In the genomic region with DNA sequence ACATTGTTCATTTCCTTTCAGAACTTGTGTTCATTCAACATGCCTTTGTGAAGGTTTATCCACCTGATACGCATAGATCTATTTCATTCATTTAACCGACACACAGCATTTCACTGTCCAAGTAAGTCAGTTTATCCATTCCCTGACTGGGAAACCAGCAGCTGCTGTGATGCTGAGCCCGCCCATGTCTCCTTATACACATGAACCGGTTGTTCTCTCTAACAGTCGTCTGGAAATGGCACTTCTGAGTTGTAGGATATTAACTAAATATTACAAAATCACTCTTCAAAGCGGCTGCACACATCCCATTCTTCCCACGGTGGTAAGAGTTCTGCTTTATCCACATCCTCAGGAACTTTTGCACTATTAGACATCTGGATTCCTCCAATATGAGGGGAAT, we compare ENCODE assay signal across 30 cellular contexts.
"Had no signal": no experiment of that assay in that cellular context is flagged by ENCODE, and none has a peak within 500 bp of the region (broad histone marks: within the 10 kb centered on the region; RNA-seq: fewer than 3 reads in every experiment).

No MANE protein-coding gene starts in this region.

- H3K4me3 Mint-ChIP-seq: activated CD4-positive, alpha-beta memory T cell treated with anti-CD3 and anti-CD28 coated beads, Interleukin-2, amount 10 ng/mL, durations not matched to agents 7 days and 5 days; activated CD4-positive, alpha-beta T cell treated with anti-CD3 and anti-CD28 coated beads, Interleukin-2, amount 10 ng/mL, durations not matched to agents 7 days and 5 days; activated naive CD4-positive, alpha-beta T cell treated with anti-CD3 and anti-CD28 coated beads for 36 hours; activated naive CD4-positive, alpha-beta T cell treated with anti-CD3 and anti-CD28 coated beads, Interleukin-2, amount 50 U/mL, for 24 hours; activated naive CD8-positive, alpha-beta T cell treated with anti-CD3 and anti-CD28 coated beads, Interleukin-2, amount 10 ng/mL, durations not matched to agents 7 days and 5 days; activated T-helper 1 cell treated with anti-CD3 and anti-CD28 coated beads, Interleukin-12 subunit alpha, Interleukin-12 subunit beta, Interleukin-2, Interleukin-4 antibody, amounts not matched to agents 30 ng/mL and 10 ng/mL and 1 ng/mL, durations not matched to agents 14 hours and 24 hours and 36 hours; dendritic cell treated with granulocyte-macrophage colony-stimulating factor and Interleukin-4, amounts not matched to agents 40 ng/mL and 50 ng/mL, for 4 days; endodermal cell; WTC11 had no signal

- H3K4me1 ChIP-seq: colonic mucosa, foreskin keratinocyte, gastrocnemius medialis, heart left ventricle had no signal

- H3K4me3 ChIP-seq: colonic mucosa, dorsolateral prefrontal cortex, gastrocnemius medialis, heart left ventricle had no signal

- H3K27ac Mint-ChIP-seq: activated CD4-positive, alpha-beta memory T cell treated with anti-CD3 and anti-CD28 coated beads, Interleukin-2, amount 10 ng/mL, durations not matched to agents 7 days and 5 days; activated CD4-positive, alpha-beta T cell treated with anti-CD3 and anti-CD28 coated beads, Interleukin-2, amount 10 ng/mL, durations not matched to agents 7 days and 5 days; activated naive CD4-positive, alpha-beta T cell treated with anti-CD3 and anti-CD28 coated beads for 36 hours; activated naive CD4-positive, alpha-beta T cell treated with anti-CD3 and anti-CD28 coated beads, Interleukin-2, amount 50 U/mL, for 24 hours; activated naive CD8-positive, alpha-beta T cell treated with anti-CD3 and anti-CD28 coated beads, Interleukin-2, amount 10 ng/mL, durations not matched to agents 7 days and 5 days; activated T-helper 1 cell treated with anti-CD3 and anti-CD28 coated beads, Interleukin-12 subunit alpha, Interleukin-12 subunit beta, Interleukin-2, Interleukin-4 antibody, amounts not matched to agents 30 ng/mL and 10 ng/mL and 1 ng/mL, durations not matched to agents 14 hours and 24 hours and 36 hours; activated T-helper 2 cell treated with anti-CD3 and anti-CD28 coated beads, Interferon-gamma antibody, Interleukin-2, Interleukin-4, amounts not matched to agents 10 μg/mL and 5 μg/mL and 100 μg/mL, durations not matched to agents 14 hours and 24 hours and 36 hours; dendritic cell treated with granulocyte-macrophage colony-stimulating factor and Interleukin-4, amounts not matched to agents 40 ng/mL and 50 ng/mL, for 4 days; endodermal cell; WTC11 had no signal

- H3K4me1 Mint-ChIP-seq: endodermal cell, WTC11 had no signal

- H3K9me3 Mint-ChIP-seq: activated CD4-positive, alpha-beta memory T cell treated with anti-CD3 and anti-CD28 coated beads, Interleukin-2, amount 10 ng/mL, durations not matched to agents 7 days and 5 days; activated CD4-positive, alpha-beta T cell treated with anti-CD3 and anti-CD28 coated beads, Interleukin-2, amount 10 ng/mL, durations not matched to agents 7 days and 5 days; activated naive CD4-positive, alpha-beta T cell treated with anti-CD3 and anti-CD28 coated beads for 36 hours; activated naive CD4-positive, alpha-beta T cell treated with anti-CD3 and anti-CD28 coated beads, Interleukin-2, amount 50 U/mL, for 24 hours; activated naive CD8-positive, alpha-beta T cell treated with anti-CD3 and anti-CD28 coated beads, Interleukin-2, amount 10 ng/mL, durations not matched to agents 7 days and 5 days; activated T-helper 1 cell treated with anti-CD3 and anti-CD28 coated beads, Interleukin-12 subunit alpha, Interleukin-12 subunit beta, Interleukin-2, Interleukin-4 antibody, amounts not matched to agents 30 ng/mL and 10 ng/mL and 1 ng/mL, durations not matched to agents 14 hours and 24 hours and 36 hours; activated T-helper 2 cell treated with anti-CD3 and anti-CD28 coated beads, Interferon-gamma antibody, Interleukin-2, Interleukin-4, amounts not matched to agents 10 μg/mL and 5 μg/mL and 100 μg/mL, durations not matched to agents 14 hours and 24 hours and 36 hours; dendritic cell treated with granulocyte-macrophage colony-stimulating factor and Interleukin-4, amounts not matched to agents 40 ng/mL and 50 ng/mL, for 4 days; endodermal cell; WTC11 had no signal

- H3K27me3 ChIP-seq: colonic mucosa, dorsolateral prefrontal cortex, foreskin keratinocyte, gastrocnemius medialis, heart left ventricle had no signal

- DNase-seq: activated CD4-positive, alpha-beta memory T cell treated with anti-CD3 and anti-CD28 coated beads, Interleukin-2, amount 10 ng/mL, durations not matched to agents 7 days and 5 days; activated CD4-positive, alpha-beta T cell treated with anti-CD3 and anti-CD28 coated beads for 1 hour; activated CD4-positive, alpha-beta T cell treated with anti-CD3 and anti-CD28 coated beads for 4 hours; activated CD4-positive, alpha-beta T cell treated with anti-CD3 and anti-CD28 coated beads, Interleukin-2, amount 10 ng/mL, durations not matched to agents 7 days and 5 days; activated CD4-positive, alpha-beta T cell treated with anti-CD3 and anti-CD28 coated beads, Interleukin-2, amount 50 U/mL, for 4 hours; activated effector memory CD4-positive, alpha-beta T cell treated with anti-CD3 and anti-CD28 coated beads, Interleukin-2, amount 50 U/mL, for 16 hours; activated naive CD4-positive, alpha-beta T cell treated with anti-CD3 and anti-CD28 coated beads for 36 hours; activated naive CD8-positive, alpha-beta T cell treated with anti-CD3 and anti-CD28 coated beads, Interleukin-2, amount 10 ng/mL, durations not matched to agents 7 days and 5 days; activated T-cell treated with anti-CD3 and anti-CD28 coated beads, Interleukin-2, amount 50 U/mL, for 1 hour; activated T-cell treated with anti-CD3 and anti-CD28 coated beads, Interleukin-2, amount 50 U/mL, for 48 hours; amniotic stem cell; anterior cingulate cortex; central memory CD4-positive, alpha-beta T cell; cerebellar nuclear complex; colonic mucosa; effector memory CD4-positive, alpha-beta T cell; endodermal cell; foreskin keratinocyte; gastrocnemius medialis; glutamatergic neuron; heart left ventricle; T-helper 2 cell had no signal

- ATAC-seq: esophagus mucosa, foreskin keratinocyte, gastrocnemius medialis, heart left ventricle, WTC11 had no signal

- H3K9me3 ChIP-seq: colonic mucosa, gastrocnemius medialis, heart left ventricle had no signal

- H3K27me3 Mint-ChIP-seq: activated CD4-positive, alpha-beta memory T cell treated with anti-CD3 and anti-CD28 coated beads, Interleukin-2, amount 10 ng/mL, durations not matched to agents 7 days and 5 days; activated CD4-positive, alpha-beta T cell treated with anti-CD3 and anti-CD28 coated beads, Interleukin-2, amount 10 ng/mL, durations not matched to agents 7 days and 5 days; activated naive CD4-positive, alpha-beta T cell treated with anti-CD3 and anti-CD28 coated beads, Interleukin-2, amount 50 U/mL, for 24 hours; activated naive CD8-positive, alpha-beta T cell treated with anti-CD3 and anti-CD28 coated beads, Interleukin-2, amount 10 ng/mL, durations not matched to agents 7 days and 5 days; dendritic cell treated with granulocyte-macrophage colony-stimulating factor and Interleukin-4, amounts not matched to agents 40 ng/mL and 50 ng/mL, for 4 days had no signal

- H3K36me3 ChIP-seq: colonic mucosa, gastrocnemius medialis had no signal

- H3K27ac ChIP-seq: colonic mucosa, dorsolateral prefrontal cortex, foreskin keratinocyte, gastrocnemius medialis, heart left ventricle, VCaP had no signal
